22 cellular contexts compared by ENCODE assay signal in the genomic region with DNA sequence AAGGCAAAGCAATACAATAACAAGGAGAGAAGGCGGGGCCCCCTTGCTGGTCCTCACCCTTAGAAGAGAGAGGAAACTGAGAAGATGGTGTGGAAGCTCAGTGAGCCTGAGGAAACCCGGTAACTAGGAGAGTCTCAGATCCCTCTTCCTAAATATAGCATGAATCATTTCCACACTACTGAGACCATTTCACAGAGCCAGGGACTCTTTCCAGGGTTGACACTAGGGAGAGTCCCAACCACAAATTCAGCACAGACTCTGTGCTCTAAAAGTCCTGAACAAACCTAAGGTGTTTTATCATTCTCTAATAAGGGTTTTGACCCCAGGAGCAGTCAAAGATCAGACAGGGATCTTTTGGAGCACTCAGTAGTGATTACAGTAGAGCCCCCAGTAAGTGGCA.
"Had no signal": no experiment of that assay in that cellular context is flagged by ENCODE, and none has a peak within 500 bp of the region (broad histone marks: within the 10 kb centered on the region; RNA-seq: fewer than 3 reads in every experiment).

No MANE protein-coding gene starts in this region.

- H2AFZ ChIP-seq: parathyroid adenoma had no signal

- H3K9ac ChIP-seq: parathyroid adenoma had no signal

- H3K9me3 Mint-ChIP-seq: activated naive CD4-positive, alpha-beta T cell treated with anti-CD3 and anti-CD28 coated beads, Interleukin-2, amount 50 U/mL, for 72 hours; activated T-helper 17 cell treated with anti-CD3 and anti-CD28 coated beads, Interleukin-2, amount 50 U/mL, for 72 hours; T-helper 2 cell treated with Interferon-gamma antibody and Interleukin-4, amounts not matched to agents 5 μg/mL and 100 μg/mL, for 36 hours had no signal

- H3K36me3 Mint-ChIP-seq: activated naive CD4-positive, alpha-beta T cell treated with anti-CD3 and anti-CD28 coated beads, Interleukin-2, amount 50 U/mL, for 72 hours; immature natural killer cell; natural killer cell treated with Interleukin-12 subunit alpha and Interleukin-12 subunit beta and Interleukin-15 and Interleukin-18, amount 100 ng/mL, for 72 hours had no signal

- H3K4me3 ChIP-seq: left lung, thyroid gland, upper lobe of right lung had no signal

- H3K4me1 ChIP-seq: left lung, parathyroid adenoma, thyroid gland, upper lobe of right lung had no signal

- H3K27ac Mint-ChIP-seq: activated naive CD4-positive, alpha-beta T cell treated with anti-CD3 and anti-CD28 coated beads, Interleukin-2, amount 50 U/mL, for 72 hours; activated T-helper 17 cell treated with anti-CD3 and anti-CD28 coated beads, Interleukin-2, amount 50 U/mL, for 72 hours; immature natural killer cell; natural killer cell treated with Interleukin-12 subunit alpha and Interleukin-12 subunit beta and Interleukin-15 and Interleukin-18, amount 100 ng/mL, for 72 hours; T-helper 2 cell treated with Interferon-gamma antibody and Interleukin-4, amounts not matched to agents 5 μg/mL and 100 μg/mL, for 36 hours had no signal

- ATAC-seq: activated naive CD4-positive, alpha-beta T cell treated with anti-CD3 and anti-CD28 coated beads, Interleukin-2, amount 50 U/mL, for 72 hours; activated T-helper 17 cell treated with anti-CD3 and anti-CD28 coated beads, Interleukin-2, amount 50 U/mL, for 72 hours; left lung; natural killer cell treated with Interleukin-12 subunit alpha and Interleukin-12 subunit beta and Interleukin-15 and Interleukin-18, amount 100 ng/mL, for 72 hours; right cardiac atrium; stimulated activated naive CD8-positive, alpha-beta T cell treated with anti-CD3 and anti-CD28 coated beads, Interleukin-15, Interleukin-2, amounts not matched to agents 100 U/mL and 50 U/mL, for 24 hours; upper lobe of right lung had no signal

- H3K36me3 ChIP-seq: brain microvascular endothelial cell, left lung, thyroid gland, upper lobe of right lung had no signal

- H3K27me3 Mint-ChIP-seq: natural killer cell treated with Interleukin-12 subunit alpha and Interleukin-12 subunit beta and Interleukin-15 and Interleukin-18, amount 100 ng/mL, for 72 hours had no signal

- H3K4me1 Mint-ChIP-seq: activated T-helper 17 cell treated with anti-CD3 and anti-CD28 coated beads, Interleukin-2, amount 50 U/mL, for 72 hours; immature natural killer cell had no signal

- H3K4me3 Mint-ChIP-seq: activated T-helper 17 cell treated with anti-CD3 and anti-CD28 coated beads, Interleukin-2, amount 50 U/mL, for 72 hours; immature natural killer cell; natural killer cell treated with Interleukin-12 subunit alpha and Interleukin-12 subunit beta and Interleukin-15 and Interleukin-18, amount 100 ng/mL, for 72 hours; T-helper 2 cell treated with Interferon-gamma antibody and Interleukin-4, amounts not matched to agents 5 μg/mL and 100 μg/mL, for 36 hours had no signal

- DNase-seq: activated T-cell treated with anti-CD3 and anti-CD28 coated beads, Interleukin-2, amount 50 U/mL, for 1 hour; aorta; brain microvascular endothelial cell; caudate nucleus; dermis blood vessel endothelial cell; effector CD8-positive, alpha-beta T cell; erythroblast; foreskin fibroblast; immature natural killer cell; kidney glomerular epithelial cell; left lung; right cardiac atrium; stimulated activated CD4-positive, alpha-beta T cell treated with anti-CD3 and anti-CD28 coated beads, Interleukin-12 subunit alpha, Interleukin-12 subunit beta, amount 100 ng/mL, for 4 hours; stimulated activated CD4-positive, alpha-beta T cell treated with anti-CD3 and anti-CD28 coated beads, Interleukin-4, amount 100 ng/mL, for 4 hours; stimulated activated naive CD8-positive, alpha-beta T cell treated with anti-CD3 and anti-CD28 coated beads, Interleukin-15, Interleukin-2, amounts not matched to agents 100 U/mL and 50 U/mL, for 24 hours; thyroid gland; upper lobe of right lung had no signal

- H3K9me3 ChIP-seq: left lung, thyroid gland, upper lobe of right lung had no signal

- H3K27me3 ChIP-seq: brain microvascular endothelial cell, left lung, thyroid gland, upper lobe of right lung had no signal

- H3K27ac ChIP-seq: brain microvascular endothelial cell, left lung, parathyroid adenoma, thyroid gland, upper lobe of right lung had no signal

- H3K79me2 ChIP-seq: parathyroid adenoma had no signal
